ENCODE assay signal across 15 cellular contexts in the genomic region with DNA sequence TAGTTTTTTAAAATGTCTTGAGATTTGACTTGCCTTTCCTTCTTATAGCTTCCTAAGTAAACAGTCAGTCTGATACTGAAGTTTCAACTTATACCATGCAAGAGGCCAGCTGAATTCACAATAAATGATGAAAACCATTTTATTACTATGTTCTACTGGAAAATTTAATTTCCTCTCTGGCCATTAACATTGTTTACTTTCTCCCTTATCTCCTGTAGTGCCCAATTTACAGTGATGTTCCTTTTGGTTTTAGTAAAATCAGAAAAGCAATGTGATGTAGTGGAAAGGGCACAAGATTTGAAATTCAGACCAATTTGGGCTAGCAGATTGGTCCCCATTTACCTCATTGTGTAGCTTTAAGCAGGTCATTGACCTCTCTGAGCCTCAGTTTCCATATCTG. TPM values are rescaled to one million over a fixed set of nuclear protein-coding genes. Genes with fewer than 3 reads are reported as not detected.
A peak's percentile ranks its signal among the peaks of the same experiment; 100 is the strongest.
DNase-seq lines count a peak whose midpoint lies in the region; TF ChIP-seq lines count a peak whose summit lies in the region.
"Had no signal": no experiment of that assay in that cellular context is flagged by ENCODE, and none has a peak within 500 bp of the region (broad histone marks: within the 10 kb centered on the region; RNA-seq: fewer than 3 reads in every experiment).

No MANE protein-coding gene starts in this region.

- H3K27ac Mint-ChIP-seq in osteocyte (ENCODE audit: unreplicated experiment) (peak overlapping the region; percentile 96), nephron progenitor cell (no peak overlapping the region)
- H3K27ac Mint-ChIP-seq: B cell; CD4-positive, alpha-beta T cell; GM23338 had no signal

- H3K4me3 ChIP-seq in HEK293 (ENCODE audit: low read depth, low read length) (no peak overlapping the region), ascending aorta (no peak overlapping the region), colonic mucosa (no peak overlapping the region)
- H3K4me3 ChIP-seq: GM23338 had no signal

- POLR2A ChIA-PET in HEK293 (lab: Yijun Ruan, JAX), result no interaction called here

- no peak overlapping the region for H3K9ac ChIP-seq in colonic mucosa (ENCODE audit: low read depth in 2 of 2, low read length in 2 of 2)

- H3K4me1 ChIP-seq in HEK293 (ENCODE audit: control insufficient read depth, insufficient read depth, low read length) (peaks cover 7% of the 10 kb centered on the region), ascending aorta (peaks cover 6 to 9% of the 10 kb centered on the region in 2 donors), colonic mucosa (no peaks in the 10 kb centered on the region)

- H3K27me3 ChIP-seq in ascending aorta, result no peaks in the 10 kb centered on the region
- no peaks in the 10 kb centered on the region for H3K27me3 ChIP-seq in colonic mucosa

- H3K4me3 Mint-ChIP-seq in osteocyte (ENCODE audit: unreplicated experiment) (no peak overlapping the region), nephron progenitor cell (no peak overlapping the region)
- H3K4me3 Mint-ChIP-seq: B cell; CD4-positive, alpha-beta T cell; GM23338 had no signal

- CTCF ChIA-PET in HEK293 (lab: Yijun Ruan, JAX), result interaction anchor here (1.1 to 3.9 kb wide), 2 partner anchors 11 to 117 kb away, joined by 3 to 28 read pairs; no protein-coding TSS in a partner anchor

- DNase-seq in ascending aorta (ENCODE audit: low spot score in 2 of 2), result no peak
- DNase-seq in osteocyte (ENCODE audit: extremely low spot score, unreplicated experiment), result no peak
- DNase-seq in NCI-H748 treated with DMSO at 0.1 percent for 48 hours (lab: John Stamatoyannopoulos, UW), result no peak
- DNase-seq in NCI-H2196 (lab: John Stamatoyannopoulos, UW; ENCODE audit: unreplicated experiment), result no peak
- DNase-seq in nephron progenitor cell, result no peak
- no peak for DNase-seq in colonic mucosa
- DNase-seq: C1 segment of cervical spinal cord; CD4-positive, alpha-beta T cell; DMS153; DMS79 treated with DMSO at 0.1 percent for 48 hours; EL; H7 had no signal

- TF ChIP-seq CTCF in HEK293 (tag by site-specific recombination; IDR thresholded peaks at IDR 0.05), result no peak
- no peak for TF ChIP-seq CTCF in ascending aorta (IDR thresholded peaks at IDR 0.05)
- TF ChIP-seq CTCF in osteocyte (IDR thresholded peaks at IDR 0.05), result no peak
- TF ChIP-seq CTCF in nephron progenitor cell (IDR thresholded peaks at IDR 0.05), result no peak
- TF ChIP-seq CTCF in colonic mucosa (IDR thresholded peaks at IDR 0.05), result no peak

- intact Hi-C loops in ascending aorta (cut with DNase I) (no loop called here), colonic mucosa (cut with DNase I) (no loop called here)

- H3K27ac ChIP-seq in HEK293 (ENCODE audit: extremely low read depth, low read depth, low read length) (peak overlapping the region; percentile 53), ascending aorta (peak overlapping the region; percentile 68 to 69), colonic mucosa (no peak overlapping the region)

- peaks cover 29% of the 10 kb centered on the region for H3K4me1 Mint-ChIP-seq in osteocyte (ENCODE audit: unreplicated experiment)
- H3K4me1 Mint-ChIP-seq in nephron progenitor cell, result no peaks in the 10 kb centered on the region
- H3K4me1 Mint-ChIP-seq: B cell, GM23338 had no signal

- peaks cover 15% of the 10 kb centered on the region for H3K36me3 Mint-ChIP-seq in osteocyte (ENCODE audit: unreplicated experiment)
- peaks cover 26% of the 10 kb centered on the region for H3K36me3 Mint-ChIP-seq in nephron progenitor cell (ENCODE audit: low read depth)

- peaks cover 0 to 5% of the 10 kb centered on the region in 2 experiments; a peak in 1 of 3 replicates for H3K36me3 ChIP-seq in HEK293 (ENCODE audit: control insufficient read depth in 2 of 2, insufficient read depth in 1 of 2, low read length in 2 of 2)
- H3K36me3 ChIP-seq in ascending aorta, result no peaks in the 10 kb centered on the region
- H3K36me3 ChIP-seq in colonic mucosa, result no peaks in the 10 kb centered on the region

- no peaks in the 10 kb centered on the region for H3K9me3 ChIP-seq in HEK293 (ENCODE audit: control insufficient read depth, insufficient read depth, low read depth, low read length)
- no peaks in the 10 kb centered on the region for H3K9me3 ChIP-seq in ascending aorta
- H3K9me3 ChIP-seq in colonic mucosa, result no peaks in the 10 kb centered on the region

- H3K9me3 Mint-ChIP-seq in osteocyte (ENCODE audit: unreplicated experiment), result peaks cover 9% of the 10 kb centered on the region
- H3K9me3 Mint-ChIP-seq in nephron progenitor cell, result peaks cover 34% of the 10 kb centered on the region
- H3K9me3 Mint-ChIP-seq: CD4-positive, alpha-beta T cell; GM23338 had no signal

- H3K27me3 Mint-ChIP-seq in osteocyte (ENCODE audit: unreplicated experiment) (no peaks in the 10 kb centered on the region), nephron progenitor cell (ENCODE audit: low read depth, poor library complexity) (peaks cover 3% of the 10 kb centered on the region)
- H3K27me3 Mint-ChIP-seq: B cell; CD4-positive, alpha-beta T cell had no signal

TF ChIP-seq in HEK293, 187 proteins besides CTCF, POLR2A, EP300 and RAD21 (continues in another document):
- TF ChIP-seq, protein P1, sequence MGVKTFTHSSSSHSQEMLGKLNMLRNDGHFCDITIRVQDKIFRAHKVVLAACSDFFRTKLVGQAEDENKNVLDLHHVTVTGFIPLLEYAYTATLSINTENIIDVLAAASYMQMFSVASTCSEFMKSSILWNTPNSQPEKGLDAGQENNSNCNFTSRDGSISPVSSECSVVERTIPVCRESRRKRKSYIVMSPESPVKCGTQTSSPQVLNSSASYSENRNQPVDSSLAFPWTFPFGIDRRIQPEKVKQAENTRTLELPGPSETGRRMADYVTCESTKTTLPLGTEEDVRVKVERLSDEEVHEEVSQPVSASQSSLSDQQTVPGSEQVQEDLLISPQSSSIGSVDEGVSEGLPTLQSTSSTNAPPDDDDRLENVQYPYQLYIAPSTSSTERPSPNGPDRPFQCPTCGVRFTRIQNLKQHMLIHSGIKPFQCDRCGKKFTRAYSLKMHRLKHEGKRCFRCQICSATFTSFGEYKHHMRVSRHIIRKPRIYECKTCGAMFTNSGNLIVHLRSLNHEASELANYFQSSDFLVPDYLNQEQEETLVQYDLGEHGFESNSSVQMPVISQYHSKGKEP (tag by site-specific recombination; IDR thresholded peaks at IDR 0.05), result 0 out of 2 replicates have a peak, but pooled peaks have one; percentile 25
- peak; percentile 44; the same call in 1 of the 2 replicates for TF ChIP-seq IKZF3 (tag by site-specific recombination; IDR thresholded peaks at IDR 0.05)
- no peak for TF ChIP-seq SETDB1 (IDR thresholded peaks at IDR 0.05; ENCODE audit: insufficient read length, low read length)
- TF ChIP-seq ZNF23 (tag by site-specific recombination; IDR thresholded peaks at IDR 0.05; ENCODE audit: borderline replicate concordance), result no peak
- TF ChIP-seq ZNF324 (tag by site-specific recombination; IDR thresholded peaks at IDR 0.05), result no peak
- TF ChIP-seq ZBTB17 (tag by site-specific recombination; IDR thresholded peaks at IDR 0.05), result peak; percentile 40; the same call in 1 of the 2 replicates
- TF ChIP-seq, protein P2, sequence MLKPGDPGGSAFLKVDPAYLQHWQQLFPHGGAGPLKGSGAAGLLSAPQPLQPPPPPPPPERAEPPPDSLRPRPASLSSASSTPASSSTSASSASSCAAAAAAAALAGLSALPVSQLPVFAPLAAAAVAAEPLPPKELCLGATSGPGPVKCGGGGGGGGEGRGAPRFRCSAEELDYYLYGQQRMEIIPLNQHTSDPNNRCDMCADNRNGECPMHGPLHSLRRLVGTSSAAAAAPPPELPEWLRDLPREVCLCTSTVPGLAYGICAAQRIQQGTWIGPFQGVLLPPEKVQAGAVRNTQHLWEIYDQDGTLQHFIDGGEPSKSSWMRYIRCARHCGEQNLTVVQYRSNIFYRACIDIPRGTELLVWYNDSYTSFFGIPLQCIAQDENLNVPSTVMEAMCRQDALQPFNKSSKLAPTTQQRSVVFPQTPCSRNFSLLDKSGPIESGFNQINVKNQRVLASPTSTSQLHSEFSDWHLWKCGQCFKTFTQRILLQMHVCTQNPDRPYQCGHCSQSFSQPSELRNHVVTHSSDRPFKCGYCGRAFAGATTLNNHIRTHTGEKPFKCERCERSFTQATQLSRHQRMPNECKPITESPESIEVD (tag by site-specific recombination; IDR thresholded peaks at IDR 0.05), result peak; percentile 96
- TF ChIP-seq ZNF610 (tag by site-specific recombination; IDR thresholded peaks at IDR 0.05; ENCODE audit: borderline replicate concordance), result no peak
- TF ChIP-seq ZXDB (tag by site-specific recombination; IDR thresholded peaks at IDR 0.05), result peak; percentile 74
- 0 out of 2 replicates have a peak, but pooled peaks have one; percentile 31 for TF ChIP-seq ZBTB8A (tag by site-specific recombination; IDR thresholded peaks at IDR 0.05)
- no peak for TF ChIP-seq BCL11A (tag by site-specific recombination; IDR thresholded peaks at IDR 0.05; ENCODE audit: low read depth)
- TF ChIP-seq OSR2 (tag by site-specific recombination; IDR thresholded peaks at IDR 0.05), result peak; percentile 82
- 0 out of 2 replicates have a peak, but pooled peaks have one; percentile 29 for TF ChIP-seq GFI1B (tag by site-specific recombination; IDR thresholded peaks at IDR 0.05)
- no peak for TF ChIP-seq ZNF549 (tag by site-specific recombination; IDR thresholded peaks at IDR 0.05)
- TF ChIP-seq ZBTB7A (tag by site-specific recombination; IDR thresholded peaks at IDR 0.05; ENCODE audit: low read depth), result no peak
- TF ChIP-seq, protein P3, sequence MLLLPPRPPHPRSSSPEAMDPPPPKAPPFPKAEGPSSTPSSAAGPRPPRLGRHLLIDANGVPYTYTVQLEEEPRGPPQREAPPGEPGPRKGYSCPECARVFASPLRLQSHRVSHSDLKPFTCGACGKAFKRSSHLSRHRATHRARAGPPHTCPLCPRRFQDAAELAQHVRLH (tag by site-specific recombination; IDR thresholded peaks at IDR 0.05), result no peak
- TF ChIP-seq, protein P4, sequence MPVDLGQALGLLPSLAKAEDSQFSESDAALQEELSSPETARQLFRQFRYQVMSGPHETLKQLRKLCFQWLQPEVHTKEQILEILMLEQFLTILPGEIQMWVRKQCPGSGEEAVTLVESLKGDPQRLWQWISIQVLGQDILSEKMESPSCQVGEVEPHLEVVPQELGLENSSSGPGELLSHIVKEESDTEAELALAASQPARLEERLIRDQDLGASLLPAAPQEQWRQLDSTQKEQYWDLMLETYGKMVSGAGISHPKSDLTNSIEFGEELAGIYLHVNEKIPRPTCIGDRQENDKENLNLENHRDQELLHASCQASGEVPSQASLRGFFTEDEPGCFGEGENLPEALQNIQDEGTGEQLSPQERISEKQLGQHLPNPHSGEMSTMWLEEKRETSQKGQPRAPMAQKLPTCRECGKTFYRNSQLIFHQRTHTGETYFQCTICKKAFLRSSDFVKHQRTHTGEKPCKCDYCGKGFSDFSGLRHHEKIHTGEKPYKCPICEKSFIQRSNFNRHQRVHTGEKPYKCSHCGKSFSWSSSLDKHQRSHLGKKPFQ (tag by site-specific recombination; IDR thresholded peaks at IDR 0.05), result no peak
- peak; percentile 74; the same call in 1 of the 2 replicates for TF ChIP-seq ZNF843 (tag by site-specific recombination; IDR thresholded peaks at IDR 0.05)

RNA-seq across cellular contexts. Expression of a gene that starts 54.2 kb away (rescaled TPM):
- total RNA-seq in ascending aorta (8.3 TPM), osteocyte (16.1 and 18.0 TPM in 2 replicates), colonic mucosa (10 to 100 TPM; 12.7 to 16.6 TPM)
